In genomic region chr21:45870421-45870820, GRCh38 we compare ENCODE assay signal across 17 cellular contexts.
"Had no signal": no experiment of that assay in that cellular context is flagged by ENCODE, and none has a peak within 500 bp of the region (broad histone marks: within the 10 kb centered on the region; RNA-seq: fewer than 3 reads in every experiment).

No MANE protein-coding gene starts in this region.

- H3K9me3 Mint-ChIP-seq: activated CD4-positive, alpha-beta T cell treated with anti-CD3 and anti-CD28 coated beads, Interleukin-2, amount 10 ng/mL, durations not matched to agents 7 days and 5 days; naive thymus-derived CD8-positive, alpha-beta T cell had no signal

- H3K4me2 ChIP-seq: hepatocyte had no signal

- ATAC-seq: mucosa of descending colon; naive thymus-derived CD8-positive, alpha-beta T cell; psoas muscle had no signal

- H3K4me1 ChIP-seq: psoas muscle, thyroid gland had no signal

- H3K27me3 Mint-ChIP-seq: activated CD4-positive, alpha-beta T cell treated with anti-CD3 and anti-CD28 coated beads, Interleukin-2, amount 10 ng/mL, durations not matched to agents 7 days and 5 days had no signal

- H3K27me3 ChIP-seq: brain microvascular endothelial cell, hepatocyte, thyroid gland had no signal

- H3K9me3 ChIP-seq: mucosa of descending colon, psoas muscle, thyroid gland had no signal

- H3K4me3 ChIP-seq: hepatocyte, mucosa of descending colon, psoas muscle, thyroid gland had no signal

- H3K27ac ChIP-seq: brain microvascular endothelial cell, hepatocyte, psoas muscle, thyroid gland had no signal

- DNase-seq: activated CD4-positive, alpha-beta T cell treated with anti-CD3 and anti-CD28 coated beads, Interleukin-2, amount 10 ng/mL, durations not matched to agents 7 days and 5 days; activated CD4-positive, CD25-positive, alpha-beta regulatory T cell; activated CD8-positive, alpha-beta memory T cell treated with anti-CD3 and anti-CD28 coated beads for 24 hours; activated gamma-delta T cell; amygdala; cerebellar nuclear complex; dermis blood vessel endothelial cell; erythroblast; mucosa of descending colon; naive thymus-derived CD8-positive, alpha-beta T cell; stimulated activated CD4-positive, alpha-beta T cell treated with anti-CD3 and anti-CD28 coated beads, Interleukin-4, amount 100 ng/mL, for 4 hours; T-helper 2 cell; thyroid gland had no signal

- H3K4me3 Mint-ChIP-seq: activated CD4-positive, alpha-beta T cell treated with anti-CD3 and anti-CD28 coated beads, Interleukin-2, amount 10 ng/mL, durations not matched to agents 7 days and 5 days; activated naive CD8-positive, alpha-beta T cell; naive thymus-derived CD8-positive, alpha-beta T cell had no signal

- H2AFZ ChIP-seq: hepatocyte had no signal

- H3K36me3 Mint-ChIP-seq: activated naive CD8-positive, alpha-beta T cell; naive thymus-derived CD8-positive, alpha-beta T cell had no signal

- H3K36me3 ChIP-seq: brain microvascular endothelial cell, thyroid gland had no signal

- H3K27ac Mint-ChIP-seq: activated CD4-positive, alpha-beta T cell treated with anti-CD3 and anti-CD28 coated beads, Interleukin-2, amount 10 ng/mL, durations not matched to agents 7 days and 5 days; activated naive CD8-positive, alpha-beta T cell; naive thymus-derived CD8-positive, alpha-beta T cell had no signal
